ENCODE assay signal across 9 cellular contexts in the genomic region with DNA sequence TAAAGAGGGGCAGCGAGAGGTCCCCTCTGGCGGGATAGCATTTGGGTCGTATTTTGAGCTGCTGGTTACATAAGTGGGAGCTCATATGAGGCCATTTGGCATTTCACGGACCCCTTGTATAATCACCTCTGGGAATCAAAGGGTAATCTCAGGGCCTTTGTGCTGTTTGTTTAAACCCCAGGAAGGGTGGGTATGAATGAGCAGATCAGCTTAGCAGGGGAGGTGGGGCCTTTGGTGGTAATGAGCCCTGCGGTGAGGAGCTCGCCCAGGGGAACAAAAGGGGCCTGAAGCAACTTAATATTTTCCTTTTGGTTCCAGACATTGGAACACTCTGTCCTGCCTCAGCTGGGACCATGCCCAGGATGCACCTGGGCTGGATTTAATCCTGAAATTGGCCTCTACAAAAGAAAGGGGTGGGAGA. TPM values are rescaled to one million over a fixed set of nuclear protein-coding genes. Genes with fewer than 3 reads are reported as not detected.
A peak's percentile ranks its signal among the peaks of the same experiment; 100 is the strongest.
DNase-seq lines count a peak whose midpoint lies in the region; ATAC-seq and TF ChIP-seq lines count a peak whose summit lies in the region.
"Had no signal": no experiment of that assay in that cellular context is flagged by ENCODE, and none has a peak within 500 bp of the region (broad histone marks: within the 10 kb centered on the region; RNA-seq: fewer than 3 reads in every experiment).

No MANE protein-coding gene starts in this region.

- H3K27me3 ChIP-seq in HUES48 (ENCODE audit: control insufficient read depth, insufficient read depth, low read length) (no peaks in the 10 kb centered on the region), SJCRH30 (no peaks in the 10 kb centered on the region), layer of hippocampus (ENCODE audit: control insufficient read depth, insufficient read depth, low read length) (no peaks in the 10 kb centered on the region), testis (no peaks in the 10 kb centered on the region), dorsolateral prefrontal cortex (no peaks in the 10 kb centered on the region)
- H3K27me3 ChIP-seq: heart left ventricle had no signal

- H3K27ac ChIP-seq in HUES48 (ENCODE audit: low read depth, low read length) = peak overlapping the region; percentile 74
- no peak overlapping the region for H3K27ac ChIP-seq in SJCRH30
- peak overlapping the region; percentile 19 for H3K27ac ChIP-seq in layer of hippocampus (ENCODE audit: low read depth, low read length)
- peak overlapping the region; percentile 72 to 73 for H3K27ac ChIP-seq in testis
- H3K27ac ChIP-seq in dorsolateral prefrontal cortex = peak overlapping the region in 6 of 59 donors; percentile 18 to 30 (median 24)

- no peak for ATAC-seq in GM19463 (IDR thresholded peaks at IDR 0.05; ENCODE audit: unreplicated experiment)

- H3K4me3 ChIP-seq in HUES48 (ENCODE audit: low read depth, low read length) (no peak overlapping the region), SJCRH30 (no peak overlapping the region), testis (no peak overlapping the region), dorsolateral prefrontal cortex (no peak overlapping the region)
- H3K4me3 ChIP-seq: heart left ventricle had no signal

- intact Hi-C loops in testis (cut with DNase I; ENCODE audit: low total_unique reads) (no loop called here), dorsolateral prefrontal cortex (cut with DNase I) (no loop called here)

- H3K36me3 ChIP-seq in HUES48 (ENCODE audit: control insufficient read depth, insufficient read depth, low read length) (peaks cover 21% of the 10 kb centered on the region), SJCRH30 (no peaks in the 10 kb centered on the region), testis (ENCODE audit: low read depth, missing control alignments) (no peaks in the 10 kb centered on the region)

- DNase-seq in SJCRH30 (peak; percentile 71 to 83), testis (peak; percentile 49), inferior parietal cortex (ENCODE audit: extremely low spot score) (no peak), dorsolateral prefrontal cortex (no peak)
- DNase-seq: effector CD4-positive, alpha-beta T cell had no signal

- 44 to 57% methylated on average over 6 of the region's 6 CpGs for WGBS in testis, 2 donors

- H3K9me3 ChIP-seq in HUES48 (ENCODE audit: control insufficient read depth, insufficient read depth, low read length) (peaks cover 17% of the 10 kb centered on the region; the same call in 1 of the 2 replicates), SJCRH30 (replicated peaks) (no peaks in the 10 kb centered on the region), testis (no peaks in the 10 kb centered on the region)

- peaks cover 11% of the 10 kb centered on the region; the same call in 1 of the 2 replicates for H3K4me1 ChIP-seq in HUES48 (ENCODE audit: control insufficient read depth, insufficient read depth, low read length)
- H3K4me1 ChIP-seq in SJCRH30 = peaks cover 17% of the 10 kb centered on the region; the same call in 1 of the 2 replicates
- peaks cover 26% of the 10 kb centered on the region for H3K4me1 ChIP-seq in testis

- TF ChIP-seq POLR2A in testis (IDR thresholded peaks at IDR 0.05) = no peak

- H3K9ac ChIP-seq in HUES48 (ENCODE audit: low read depth, low read length) = no peak overlapping the region

- TF ChIP-seq CTCF in testis (IDR thresholded peaks at IDR 0.05) = no peak
- TF ChIP-seq CTCF in dorsolateral prefrontal cortex (IDR thresholded peaks at IDR 0.05 in 54 of 56, conservative IDR thresholded peaks at IDR 0.05 in 2 of 56; ENCODE audit: low read depth in 1 of 56, partially characterized antibody in 56 of 56) = no peak

RNA-seq across cellular contexts. Expression of a gene that starts 10.2 kb away (rescaled TPM):
- 18.2 and 21.2 TPM in 2 replicates for total RNA-seq in SJCRH30 (2014; rRNA removed; shearing (Covaris generic))
- total RNA-seq in testis = 10 to 100 TPM; 17.1 to 30.2 TPM
- polyA plus RNA-seq in testis (ENCODE audit: insufficient read depth, low read depth, low replicate concordance) = 25.9 TPM
- 1 to 10 TPM; 1.3 to 8.5 (median 3.4) TPM for total RNA-seq in dorsolateral prefrontal cortex

Comparison
In these comparisons a context has a peak if more than half of its experiments do, and no peak if none do; other contexts are left out.
1. DNase-seq: peak in SJCRH30 (2 of 2) and testis (single experiment); none in inferior parietal cortex (single experiment) and dorsolateral prefrontal cortex (0 of 10).